ENCODE assay signal across 18 cellular contexts in the genomic region with DNA sequence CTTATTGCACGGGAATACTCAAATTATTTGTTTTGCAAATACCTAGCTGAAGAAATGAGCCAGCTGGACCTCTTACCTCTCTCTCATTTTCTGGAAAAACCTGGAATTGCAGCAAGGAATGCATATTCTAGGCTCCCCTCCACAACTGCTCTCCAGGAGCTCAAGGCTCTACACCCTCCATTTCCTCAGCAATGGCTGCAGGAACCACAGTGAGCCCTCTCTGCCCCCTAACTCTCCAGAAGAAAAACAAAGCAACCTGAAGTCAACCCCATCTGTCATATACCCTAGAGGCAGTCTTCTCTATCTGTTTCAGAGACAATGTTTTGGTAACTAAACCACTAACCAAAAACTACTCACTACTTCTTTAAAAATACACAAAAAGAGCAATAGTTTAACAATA.
DNase-seq lines count a peak whose midpoint lies in the region; ATAC-seq and TF ChIP-seq lines count a peak whose summit lies in the region.
"Had no signal": no experiment of that assay in that cellular context is flagged by ENCODE, and none has a peak within 500 bp of the region (broad histone marks: within the 10 kb centered on the region; RNA-seq: fewer than 3 reads in every experiment).

No MANE protein-coding gene starts in this region.

- H3K4ac ChIP-seq in mesenchymal stem cell (ENCODE audit: low read depth in 1 of 2, low read length in 2 of 2): no peak overlapping the region

- H4K91ac ChIP-seq in mesenchymal stem cell (ENCODE audit: low read length): no peak overlapping the region

- no peaks in the 10 kb centered on the region for H3K79me1 ChIP-seq in mesenchymal stem cell (replicated peaks; ENCODE audit: low read length, poor library complexity, severe bottlenecking)

- H3K18ac ChIP-seq in mesenchymal stem cell (ENCODE audit: low read depth in 1 of 2, low read length in 2 of 2): no peak overlapping the region

- H3K36me3 ChIP-seq in mesenchymal stem cell (ENCODE audit: control insufficient read depth in 1 of 2, insufficient read depth in 2 of 2, low read depth in 1 of 2, low read length in 2 of 2): no peaks in the 10 kb centered on the region
- H3K36me3 ChIP-seq: BLaER1 had no signal

- no peak overlapping the region for H2AK5ac ChIP-seq in mesenchymal stem cell (ENCODE audit: low read length, severe bottlenecking)

- H2BK5ac ChIP-seq in mesenchymal stem cell (ENCODE audit: low read depth, low read length, poor library complexity, severe bottlenecking): peak overlapping the region; percentile 19

- intact Hi-C loops in sciatic nerve (cut with DNase I): no loop called here

- ATAC-seq in sciatic nerve: no peak
- ATAC-seq: A549, HepG2 had no signal

- no peak overlapping the region for H2BK15ac ChIP-seq in mesenchymal stem cell (ENCODE audit: low read depth, poor library complexity, severe bottlenecking)

- DNase-seq in NCI-H2171 treated with DMSO at 0.1 percent for 48 hours (lab: John Stamatoyannopoulos, UW) (peak; percentile 15), NCI-H2171 (lab: John Stamatoyannopoulos, UW) (no peak), RPMI7951 (ENCODE audit: low read depth) (peak; percentile 8), mesenchymal stem cell (no peak), sciatic nerve (ENCODE audit: low spot score) (no peak), COR-L47 (lab: John Stamatoyannopoulos, UW) (no peak), GM10248 (ENCODE audit: extremely low spot score) (no peak)
- DNase-seq: AML-193; Calu3; CD4-positive, alpha-beta memory T cell; DMS79 treated with DMSO at 0.1 percent for 48 hours; EL; GOT3; H9 had no signal

- no peak overlapping the region for H4K8ac ChIP-seq in mesenchymal stem cell (ENCODE audit: low read length)

- H3K14ac ChIP-seq in mesenchymal stem cell (ENCODE audit: low read length in 2 of 2): no peak overlapping the region

- POLR2A ChIA-PET in GM10248 (lab: Yijun Ruan, JAX): no interaction called here

- WGBS in mesenchymal stem cell: 82% methylated on average over 1 of the region's 1 CpG

- H3K27ac ChIP-seq in mesenchymal stem cell (ENCODE audit: low read length, poor library complexity, severe bottlenecking): no peak overlapping the region
- H3K27ac ChIP-seq: 22Rv1, A549, BLaER1 had no signal

- H3K9me3 ChIP-seq in mesenchymal stem cell (ENCODE audit: control insufficient read depth, low read length): no peaks in the 10 kb centered on the region
- H3K9me3 ChIP-seq: A549, BLaER1 had no signal

- H3K4me1 ChIP-seq in mesenchymal stem cell (ENCODE audit: control insufficient read depth, insufficient read depth, low read depth, low read length): peaks cover 2% of the 10 kb centered on the region
- H3K4me1 ChIP-seq: BLaER1 had no signal

- no peaks in the 10 kb centered on the region for H3K27me3 ChIP-seq in mesenchymal stem cell (ENCODE audit: control insufficient read depth in 1 of 2, insufficient read depth in 1 of 2, low read length in 2 of 2)
- H3K27me3 ChIP-seq: BLaER1 had no signal

- no peak overlapping the region for H2BK120ac ChIP-seq in mesenchymal stem cell (ENCODE audit: low read depth, low read length)

- H3K9ac ChIP-seq in mesenchymal stem cell (ENCODE audit: low read length): no peak overlapping the region
- H3K9ac ChIP-seq: BLaER1 had no signal

- no peak overlapping the region for H2BK12ac ChIP-seq in mesenchymal stem cell (ENCODE audit: low read length in 2 of 2)

- TF ChIP-seq CTCF in GM10248 (IDR thresholded peaks at IDR 0.05; ENCODE audit: control extremely low read depth, extremely low read depth, low read depth, missing control alignments): no peak

- CTCF ChIA-PET in GM10248 (lab: Yijun Ruan, JAX): interaction anchor here (0.8 kb wide), 1 partner anchor 8 kb away, joined by 3 read pairs; no protein-coding TSS in a partner anchor

- no peak overlapping the region for H2AFZ ChIP-seq in mesenchymal stem cell (ENCODE audit: low read depth, low read length)

- no peak overlapping the region for H3K4me3 ChIP-seq in mesenchymal stem cell (ENCODE audit: insufficient read depth in 1 of 2, low read depth in 1 of 2, low read length in 2 of 2)
- H3K4me3 ChIP-seq: A549, BLaER1 had no signal

- H3K23ac ChIP-seq in mesenchymal stem cell (ENCODE audit: low read length in 2 of 2): no peak overlapping the region

- H3K4me2 ChIP-seq in mesenchymal stem cell (ENCODE audit: low read length, poor library complexity, severe bottlenecking): no peak overlapping the region
- H3K4me2 ChIP-seq: A549, BLaER1 had no signal

Comparison
In these comparisons a context has a peak if more than half of its experiments do, and no peak if none do; other contexts are left out.
1. DNase-seq: peak in NCI-H2171 treated with DMSO at 0.1 percent for 48 hours (single experiment) and RPMI7951 (single experiment); none in NCI-H2171 (single experiment), mesenchymal stem cell (single experiment), sciatic nerve (single experiment), COR-L47 (single experiment) and GM10248 (single experiment).